7 cellular contexts compared by ENCODE assay signal in genomic region chr11:94129505-94130335, GRCh38. TPM values are rescaled to one million over a fixed set of nuclear protein-coding genes. Genes with fewer than 3 reads are reported as not detected.
DNase-seq lines count a peak whose midpoint lies in the region; ATAC-seq and TF ChIP-seq lines count a peak whose summit lies in the region.

No MANE protein-coding gene starts in this region.

- peak; percentile 31 for DNase-seq in NAMALWA (ENCODE audit: low spot score)
- peak; percentile 91 for DNase-seq in colonic mucosa
- peak; percentile 87 to 92 (median 92) for DNase-seq in mucosa of descending colon
- DNase-seq in effector CD4-positive, alpha-beta T cell = no peak
- DNase-seq in NCI-H226 = no peak
- no peak for DNase-seq in GOT3 (lab: John Stamatoyannopoulos, UW)

- TF ChIP-seq CTCF in colonic mucosa (IDR thresholded peaks at IDR 0.05) = no peak
- no peak for TF ChIP-seq CTCF in mucosa of descending colon (IDR thresholded peaks at IDR 0.05)

- no peaks in the 10 kb centered on the region for H3K9me3 ChIP-seq in colonic mucosa
- H3K9me3 ChIP-seq in mucosa of descending colon = no peaks in the 10 kb centered on the region

- ATAC-seq in GM19468 (IDR thresholded peaks at IDR 0.05; ENCODE audit: extremely low read depth, unreplicated experiment) = peak; percentile 44
- peak; percentile 87 for ATAC-seq in mucosa of descending colon

- peak overlapping the region; percentile 63 to 89 for H3K9ac ChIP-seq in colonic mucosa (ENCODE audit: low read depth in 2 of 2, low read length in 2 of 2)

- no peaks in the 10 kb centered on the region for H3K4me1 ChIP-seq in colonic mucosa
- H3K4me1 ChIP-seq in mucosa of descending colon (ENCODE audit: low read depth) = peaks cover 26% of the 10 kb centered on the region

- peak overlapping the region; percentile 69 for H3K4me3 ChIP-seq in colonic mucosa
- peak overlapping the region; percentile 50 for H3K4me3 ChIP-seq in mucosa of descending colon

- H3K27ac ChIP-seq in colonic mucosa = peak overlapping the region; percentile 89

- intact Hi-C loops in colonic mucosa (cut with DNase I) (no loop called here), mucosa of descending colon (cut with DNase I, micrococcal nuclease) (no loop called here)

- H3K36me3 ChIP-seq in colonic mucosa = no peaks in the 10 kb centered on the region
- no peaks in the 10 kb centered on the region for H3K36me3 ChIP-seq in mucosa of descending colon (ENCODE audit: low read depth)

- no peaks in the 10 kb centered on the region for H3K27me3 ChIP-seq in colonic mucosa

RNA-seq across cellular contexts. Expression of gene PANX1, which starts 1.1 kb away (rescaled TPM):
- total RNA-seq in colonic mucosa (10 to 100 TPM in 1 of 2 donors, 1 to 10 TPM in 1; 7.8 to 11.1 TPM), mucosa of descending colon (10 to 100 TPM in 1 of 3 donors, 1 to 10 TPM in 2; 7.5 to 19.2 (median 9.0) TPM)

Comparison
In these comparisons a context has a peak if more than half of its experiments do, and no peak if none do; other contexts are left out.
1. DNase-seq: peak in NAMALWA (single experiment), colonic mucosa (single experiment) and mucosa of descending colon (3 of 3); none in effector CD4-positive, alpha-beta T cell (single experiment), NCI-H226 (single experiment) and GOT3 (single experiment).